Comparison of ENCODE assay signal across 7 cellular contexts in genomic region chr6:85354761-85355618, GRCh38.
A peak's percentile ranks its signal among the peaks of the same experiment; 100 is the strongest.
DNase-seq lines count a peak whose midpoint lies in the region; ATAC-seq, FAIRE-seq and TF ChIP-seq lines count a peak whose summit lies in the region.

No MANE protein-coding gene starts in this region.

- POLR2A ChIA-PET in K562 (lab: Yijun Ruan, JAX), result interaction anchor here (0.6 to 0.7 kb wide), 3 partner anchors 312 to 1674 kb away, joined by 3 read pairs; no protein-coding TSS in a partner anchor

- H3K4me3 ChIP-seq in K562, result no peak overlapping the region

- TF ChIP-seq POLR2A in K562 (conservative IDR thresholded peaks at IDR 0.05), result no peak

- TF ChIP-seq EP300 in K562 (IDR thresholded peaks at IDR 0.05; ENCODE audit: low read length), result no peak

- ATAC-seq in HG02610 (IDR thresholded peaks at IDR 0.05; ENCODE audit: unreplicated experiment), result peak; percentile 82
- peak; percentile 98 for ATAC-seq in K562

- DNase-seq in NCI-H1417 (lab: John Stamatoyannopoulos, UW), result peak; percentile 8 to 76 (median 41)
- DNase-seq in T1000 (lab: John Stamatoyannopoulos, UW), result peak; percentile 55
- peak; percentile 67 to 79 (median 78) for DNase-seq in K562 (ENCODE audit: extremely low read depth in 1 of 4, low spot score in 3 of 4)
- peak; percentile 35 to 52 (median 45) for DNase-seq in immature natural killer cell
- peak; percentile 34 to 54 for DNase-seq in stimulated activated CD4-positive, alpha-beta T cell treated with anti-CD3 and anti-CD28 coated beads, Interleukin-15, amount 100 ng/mL, for 48 hours (ENCODE audit: low read depth in 2 of 2)

- H3K4me1 ChIP-seq in K562 (replicated peaks in 1 of 2; ENCODE audit: control insufficient read depth in 2 of 2, insufficient read depth in 2 of 2, low read length in 2 of 2), result no peaks in the 10 kb centered on the region

- no TSS peak for BruUV-seq in K562 (replicated peaks; lab: Mats Ljungman, UMichigan)

- H3K27ac ChIP-seq in K562 (ENCODE audit: extremely low read depth, low read depth, low read length), result no peak overlapping the region

- peak; percentile 84 to 86 for TF ChIP-seq RAD21 in K562 (CRISPR knock-in tag; conservative IDR thresholded peaks at IDR 0.05 in 1 of 2, IDR thresholded peaks at IDR 0.05 in 1 of 2)

- no peaks in the 10 kb centered on the region for H4K20me1 ChIP-seq in K562 (replicated peaks; ENCODE audit: control insufficient read depth, insufficient read depth, low read length)

- no peak overlapping the region for H3K4me2 ChIP-seq in K562 (ENCODE audit: insufficient read depth, low read length)

- H3K27me3 Mint-ChIP-seq in immature natural killer cell (ENCODE audit: low read depth in 3 of 3), result peaks cover 1 to 3% (median 2%) of the 10 kb centered on the region in 3 donors

- 5% methylated on average over 10 of the region's 10 CpGs for WGBS in K562 (ENCODE audit: insufficient coverage, low coverage, missing lambda C conversion rate)

- H3K9ac ChIP-seq in K562 (ENCODE audit: insufficient read depth in 1 of 2, low read depth in 2 of 2, low read length in 2 of 2), result no peak overlapping the region

- FAIRE-seq in K562 (lab: Jason Lieb, UNC), result peak; percentile 77

- no peaks in the 10 kb centered on the region for H3K79me2 ChIP-seq in K562 (ENCODE audit: control insufficient read depth, insufficient read depth, low read length)

- no peaks in the 10 kb centered on the region for H3K36me3 ChIP-seq in K562 (ENCODE audit: control insufficient read depth, insufficient read depth, low read length)

- H3K9me1 ChIP-seq in K562 (ENCODE audit: control insufficient read depth, insufficient read depth, low read length), result no peaks in the 10 kb centered on the region

- no peaks in the 10 kb centered on the region for H3K9me3 ChIP-seq in K562 (replicated peaks; ENCODE audit: control insufficient read depth, insufficient read depth, low read depth, low read length)

- no peak overlapping the region for H3K27ac Mint-ChIP-seq in immature natural killer cell

- intact Hi-C loops in K562 (cut with micrococcal nuclease), result loop anchor here (1.0 to 5.0 kb wide), 4 partner anchors 128 to 1582 kb away; partner anchors contain the start of gene HTR1E

- CTCF ChIA-PET in K562 (lab: Yijun Ruan, JAX; ENCODE audit: low intra/inter-chr PET ratio), result interaction anchor here (0.6 to 1.0 kb wide), 5 partner anchors 100 to 444 kb away, joined by 3 to 5 read pairs (median 4); no protein-coding TSS in a partner anchor

- H3K4me3 Mint-ChIP-seq in immature natural killer cell, result no peak overlapping the region

- no peaks in the 10 kb centered on the region for H3K4me1 Mint-ChIP-seq in immature natural killer cell

- no peaks in the 10 kb centered on the region for H3K9me3 Mint-ChIP-seq in immature natural killer cell

- in situ Hi-C loops in K562 (cut with MboI), result loop anchor here (10.0 kb wide), 1 partner anchor 130 kb away; no protein-coding TSS in a partner anchor

- peak; percentile 90 for TF ChIP-seq CTCF in GM12873 (IDR thresholded peaks at IDR 0.05; ENCODE audit: insufficient read depth, low read depth, low read length, missing control alignments)
- TF ChIP-seq CTCF in K562 (IDR thresholded peaks at IDR 0.05 in 2 of 3, conservative IDR thresholded peaks at IDR 0.05 in 1 of 3; ENCODE audit: insufficient read depth in 2 of 3, low read depth in 1 of 3, low read length in 3 of 3), result peak; percentile 79 to 92 (median 89)

- no peak overlapping the region for H2AFZ ChIP-seq in K562 (ENCODE audit: low read depth, low read length)

- no peaks in the 10 kb centered on the region for H3K27me3 ChIP-seq in K562 (ENCODE audit: control insufficient read depth in 2 of 2, insufficient read depth in 2 of 2, low read length in 2 of 2)

- H3K36me3 Mint-ChIP-seq in immature natural killer cell, result no peaks in the 10 kb centered on the region

TF ChIP-seq in K562, 482 proteins besides CTCF, POLR2A, EP300 and RAD21 (continues in another document):
- TF ChIP-seq MGA (IDR thresholded peaks at IDR 0.05), result no peak
- TF ChIP-seq CREB1 (IDR thresholded peaks at IDR 0.05), result no peak
- no peak for TF ChIP-seq CREB1 (CRISPR knock-in tag; IDR thresholded peaks at IDR 0.05)
- TF ChIP-seq ARID2 (IDR thresholded peaks at IDR 0.05), result peak; percentile 56; the same call in 1 of the 2 replicates
- 0 out of 4 replicates have a peak, but pooled peaks of 1 of the 2 experiments have one; percentile 21 for TF ChIP-seq MAZ (CRISPR knock-in tag; conservative IDR thresholded peaks at IDR 0.05 in 1 of 2, IDR thresholded peaks at IDR 0.05 in 1 of 2)
- TF ChIP-seq KLF16 (IDR thresholded peaks at IDR 0.05), result peak; percentile 42; the same call in 1 of the 2 replicates
- TF ChIP-seq TFAP4 (CRISPR knock-in tag; IDR thresholded peaks at IDR 0.05; ENCODE audit: borderline replicate concordance), result peak; percentile 55; the same call in 1 of the 2 replicates
- TF ChIP-seq CBFA2T3 (IDR thresholded peaks at IDR 0.05), result peak; percentile 69
- peak; percentile 68 for TF ChIP-seq SMC3 (conservative IDR thresholded peaks at IDR 0.05; ENCODE audit: insufficient read depth, low read depth, low read length)
